8 cellular contexts compared by ENCODE assay signal in the genomic region with DNA sequence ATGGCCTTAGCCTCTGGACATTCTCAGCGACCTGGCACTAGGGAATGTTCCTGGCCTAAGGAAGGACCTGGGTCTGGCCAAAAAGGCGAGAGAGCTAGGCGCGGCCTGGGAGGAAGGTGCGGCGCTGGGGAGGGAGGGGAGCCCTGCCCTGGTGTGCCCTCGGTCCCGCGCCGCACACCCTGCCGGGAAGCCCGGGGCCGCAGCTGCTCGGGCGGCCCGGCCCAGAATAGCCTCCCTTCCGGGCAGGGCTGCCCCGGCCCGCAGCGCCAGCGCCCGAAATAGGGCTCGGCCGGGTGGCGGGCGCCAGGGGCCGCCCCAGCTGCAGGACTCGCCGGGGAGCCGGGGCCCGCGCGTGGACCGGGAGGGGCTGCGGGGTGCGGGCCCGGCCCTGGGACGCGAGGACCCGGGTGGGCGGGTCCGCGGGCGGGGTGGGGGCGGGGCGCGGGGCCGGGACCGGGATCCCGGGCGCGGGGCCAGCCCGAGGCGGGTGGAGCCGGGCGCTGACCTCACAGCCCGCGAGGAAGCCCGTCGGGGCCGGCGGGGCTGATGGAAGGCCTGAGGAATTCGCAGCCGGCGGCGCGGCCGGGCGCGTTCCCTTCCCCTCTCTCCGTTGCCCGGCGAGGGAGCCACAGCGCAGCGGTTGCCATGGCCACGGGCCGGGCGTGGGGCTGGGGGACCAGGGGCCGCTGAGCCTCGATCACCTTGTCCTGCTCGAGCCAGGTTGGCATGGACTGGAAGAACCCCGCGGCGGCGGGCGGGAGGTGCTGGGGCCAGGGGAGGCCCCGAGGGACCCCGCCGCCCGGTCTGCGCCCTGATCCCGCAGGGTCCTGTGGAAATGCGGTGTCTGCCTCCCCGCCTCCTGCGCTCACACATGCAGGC. TPM values are rescaled to one million over a fixed set of nuclear protein-coding genes. Genes with fewer than 3 reads are reported as not detected.
A peak's percentile ranks its signal among the peaks of the same experiment; 100 is the strongest.
DNase-seq lines count a peak whose midpoint lies in the region; ATAC-seq and TF ChIP-seq lines count a peak whose summit lies in the region.

No MANE protein-coding gene starts in this region.

- no peaks in the 10 kb centered on the region for H3K79me2 ChIP-seq in ACC112 (ENCODE audit: control insufficient read depth, insufficient read depth, low read length, unreplicated experiment)
- no peaks in the 10 kb centered on the region for H3K79me2 ChIP-seq in GM23338 (replicated peaks; ENCODE audit: insufficient read depth)

- ATAC-seq in GM23338 (peak; percentile 56), naive B cell (ENCODE audit: low read depth in 2 of 2) (no peak), HG03565 (IDR thresholded peaks at IDR 0.05; ENCODE audit: unreplicated experiment) (no peak), HG03571 (IDR thresholded peaks at IDR 0.05; ENCODE audit: unreplicated experiment) (no peak)
- ATAC-seq in activated T-cell treated with anti-CD3 and anti-CD28 coated beads, Interleukin-2, amount 50 U/mL, for 4 hours: peak; percentile 32 to 41

- TF ChIP-seq CTCF in GM23338 (conservative IDR thresholded peaks at IDR 0.05; ENCODE audit: low read depth in 2 of 2) (no peak), foreskin fibroblast (IDR thresholded peaks at IDR 0.05; ENCODE audit: low read depth, low read length) (no peak)

- H3F3A ChIP-seq in GM23338 (replicated peaks; ENCODE audit: low read depth): 0 out of 2 replicates have a peak, but pooled peaks cover 13% of the 10 kb centered on the region

- H3K4me3 ChIP-seq in ACC112 (ENCODE audit: low read depth, low read length): peak overlapping the region; percentile 71
- H3K4me3 ChIP-seq in GM23338: peak overlapping the region; percentile 61
- peak overlapping the region; percentile 32 to 42 for H3K4me3 ChIP-seq in foreskin fibroblast (ENCODE audit: low read depth in 1 of 2, low read length in 2 of 2)

- peak overlapping the region; percentile 85 for H3K4me2 ChIP-seq in GM23338

- H3K4me1 Mint-ChIP-seq in GM23338: peaks cover 31% of the 10 kb centered on the region
- H3K4me1 Mint-ChIP-seq in activated T-cell treated with anti-CD3 and anti-CD28 coated beads, Interleukin-2, amount 50 U/mL, for 4 hours (ENCODE audit: low read depth): peaks cover 65% of the 10 kb centered on the region
- peaks cover 59 to 83% (median 74%) of the 10 kb centered on the region in 3 donors for H3K4me1 Mint-ChIP-seq in naive B cell

- H3K27ac Mint-ChIP-seq in GM23338: no peak overlapping the region
- H3K27ac Mint-ChIP-seq in naive B cell: peak overlapping the region in 5 of 6 donors; percentile 79 to 99 (median 96)

- H3K4me1 ChIP-seq in ACC112 (ENCODE audit: control insufficient read depth, insufficient read depth, low read length, unreplicated experiment) (peaks cover 29% of the 10 kb centered on the region), GM23338 (ENCODE audit: insufficient read depth) (peaks cover 18% of the 10 kb centered on the region)

- H3K27me3 ChIP-seq in ACC112 (ENCODE audit: insufficient read depth, low read length): no peaks in the 10 kb centered on the region
- peaks cover 22% of the 10 kb centered on the region for H3K27me3 ChIP-seq in GM23338 (ENCODE audit: insufficient read depth)

- H3K27ac ChIP-seq in ACC112 (ENCODE audit: low read depth, low read length): peak overlapping the region; percentile 95
- no peak overlapping the region for H3K27ac ChIP-seq in GM23338 (ENCODE audit: low read depth)

- H3K27me3 Mint-ChIP-seq in GM23338 (ENCODE audit: insufficient read depth, low read depth, poor library complexity): peaks cover 30% of the 10 kb centered on the region
- H3K27me3 Mint-ChIP-seq in activated T-cell treated with anti-CD3 and anti-CD28 coated beads, Interleukin-2, amount 50 U/mL, for 4 hours (ENCODE audit: low read depth): no peaks in the 10 kb centered on the region
- H3K27me3 Mint-ChIP-seq in naive B cell: no peaks in the 10 kb centered on the region

- H3K9me2 ChIP-seq in GM23338 (ENCODE audit: insufficient read depth): no peaks in the 10 kb centered on the region

- H3K36me3 ChIP-seq in ACC112 (ENCODE audit: insufficient read depth, low read length) (no peaks in the 10 kb centered on the region), GM23338 (ENCODE audit: insufficient read depth) (no peaks in the 10 kb centered on the region)

- H3K36me3 Mint-ChIP-seq in GM23338 (ENCODE audit: low read depth) (no peaks in the 10 kb centered on the region), naive B cell (no peaks in the 10 kb centered on the region)
- no peaks in the 10 kb centered on the region for H3K36me3 Mint-ChIP-seq in activated T-cell treated with anti-CD3 and anti-CD28 coated beads, Interleukin-2, amount 50 U/mL, for 4 hours (ENCODE audit: insufficient read depth)

- DNase-seq in GM23338 (ENCODE audit: low spot score): peak; percentile 88
- no peak for DNase-seq in activated T-cell treated with anti-CD3 and anti-CD28 coated beads, Interleukin-2, amount 50 U/mL, for 4 hours
- peak; percentile 83 to 96 for DNase-seq in foreskin fibroblast
- no peak for DNase-seq in naive B cell
- no peak for DNase-seq in effector CD4-positive, alpha-beta T cell

- H3K4me3 Mint-ChIP-seq in GM23338 (peak overlapping the region; percentile 61), naive B cell (peak overlapping the region; percentile 49 to 88 (median 79))
- peak overlapping the region; percentile 48 for H3K4me3 Mint-ChIP-seq in activated T-cell treated with anti-CD3 and anti-CD28 coated beads, Interleukin-2, amount 50 U/mL, for 4 hours

- no peaks in the 10 kb centered on the region for H4K20me1 ChIP-seq in GM23338 (replicated peaks; ENCODE audit: insufficient read depth)

- peak overlapping the region; percentile 76 for H2AFZ ChIP-seq in ACC112 (ENCODE audit: low read length, unreplicated experiment)
- peak overlapping the region; percentile 80 for H2AFZ ChIP-seq in GM23338

- H3K9me3 Mint-ChIP-seq in GM23338 (no peaks in the 10 kb centered on the region; the same call in 2 of the 3 replicates), naive B cell (peaks cover 0 to 2% (median 0%) of the 10 kb centered on the region in 7 donors)
- no peaks in the 10 kb centered on the region for H3K9me3 Mint-ChIP-seq in activated T-cell treated with anti-CD3 and anti-CD28 coated beads, Interleukin-2, amount 50 U/mL, for 4 hours

TF ChIP-seq in GM23338, 12 proteins besides CTCF, POLR2A, EP300 and RAD21:
- TF ChIP-seq EZH2 (IDR thresholded peaks at IDR 0.05; ENCODE audit: low read depth, unreplicated experiment): peak; percentile 51
- no peak for TF ChIP-seq ZNF114 (CRISPR knock-in tag; IDR thresholded peaks at IDR 0.05)

RNA-seq across cellular contexts. Expression of a gene that starts 18.1 kb away (rescaled TPM):
- total RNA-seq in GM23338 (2014; rRNA removed; shearing (Covaris generic)): 25.1 and 32.9 TPM in 2 replicates
- 13.2 TPM in 2 replicates for polyA plus RNA-seq in GM23338 (2016; fragmentation: Nextera tagmentation; extraction: Ambion mirVana)
- total RNA-seq in activated T-cell treated with anti-CD3 and anti-CD28 coated beads, Interleukin-2, amount 50 U/mL, for 4 hours: 100 to 1,000 TPM; 118 to 143 (median 136) TPM
- 10 to 100 TPM in 4 of 6 donors, 1 to 10 TPM in 2; 4.7 to 29.1 (median 15.2) TPM for polyA plus RNA-seq in naive B cell (ENCODE audit: low read depth in 6 of 6)

RNA-seq across cellular contexts. Expression of a gene that starts 36.7 kb away (rescaled TPM):
- 65.8 and 67.1 TPM in 2 replicates for total RNA-seq in GM23338 (2014; rRNA removed; shearing (Covaris generic))
- 42.5 and 43.9 TPM in 2 replicates for polyA plus RNA-seq in GM23338 (2016; fragmentation: Nextera tagmentation; extraction: Ambion mirVana)
- 10 to 100 TPM; 47.4 to 51.7 (median 47.5) TPM for total RNA-seq in activated T-cell treated with anti-CD3 and anti-CD28 coated beads, Interleukin-2, amount 50 U/mL, for 4 hours
- 10 to 100 TPM; 23.9 to 50.1 (median 29.8) TPM for polyA plus RNA-seq in naive B cell (ENCODE audit: low read depth in 6 of 6)

Comparison
In these comparisons a context has a peak if more than half of its experiments do, and no peak if none do; other contexts are left out.
1. ATAC-seq: peak in GM23338 (single experiment) and activated T-cell treated with anti-CD3 and anti-CD28 coated beads, Interleukin-2, amount 50 U/mL, for 4 hours (2 of 2); none in naive B cell (0 of 2), HG03565 (single experiment) and HG03571 (single experiment).
2. DNase-seq: peak in GM23338 (single experiment) and foreskin fibroblast (2 of 2); none in activated T-cell treated with anti-CD3 and anti-CD28 coated beads, Interleukin-2, amount 50 U/mL, for 4 hours (single experiment), naive B cell (single experiment) and effector CD4-positive, alpha-beta T cell (single experiment).
3. Peak in every context shown above with its lines, with median percentiles within 50 percentile points of each other: H3K4me3 ChIP-seq and H3K4me3 Mint-ChIP-seq.